ENCODE assay signal across 12 cellular contexts in genomic region chr10:116654816-116655215, GRCh38. TPM values are rescaled to one million over a fixed set of nuclear protein-coding genes. Genes with fewer than 3 reads are reported as not detected.
DNase-seq lines count a peak whose midpoint lies in the region; ATAC-seq, FAIRE-seq and TF ChIP-seq lines count a peak whose summit lies in the region.
"Had no signal": no experiment of that assay in that cellular context is flagged by ENCODE, and none has a peak within 500 bp of the region (broad histone marks: within the 10 kb centered on the region; RNA-seq: fewer than 3 reads in every experiment).

No MANE protein-coding gene starts in this region.

- peaks cover 2% of the 10 kb centered on the region for H3K27me3 Mint-ChIP-seq in GM23338 (ENCODE audit: insufficient read depth, low read depth, poor library complexity)

- H4K20me1 ChIP-seq in GM23338 (replicated peaks; ENCODE audit: insufficient read depth), result no peaks in the 10 kb centered on the region

- no peak overlapping the region for H3K4me3 Mint-ChIP-seq in GM23338
- H3K4me3 Mint-ChIP-seq: dendritic cell treated with granulocyte-macrophage colony-stimulating factor and Interleukin-4, amounts not matched to agents 40 ng/mL and 50 ng/mL, for 4 days had no signal

- no peaks in the 10 kb centered on the region for H3K36me3 Mint-ChIP-seq in GM23338 (ENCODE audit: low read depth)

- no peaks in the 10 kb centered on the region for H3F3A ChIP-seq in GM23338 (replicated peaks; ENCODE audit: low read depth)

- intact Hi-C loops in kidney (cut with DNase I), result no loop called here

- H3K27me3 ChIP-seq in BJ (ENCODE audit: control insufficient read depth, insufficient read depth, low read length) (peaks cover 3% of the 10 kb centered on the region; the same call in 1 of the 2 replicates), GM23338 (ENCODE audit: insufficient read depth) (no peaks in the 10 kb centered on the region)

- peaks cover 2% of the 10 kb centered on the region; the same call in 1 of the 3 replicates for H3K9me3 Mint-ChIP-seq in GM23338
- H3K9me3 Mint-ChIP-seq: dendritic cell treated with granulocyte-macrophage colony-stimulating factor and Interleukin-4, amounts not matched to agents 40 ng/mL and 50 ng/mL, for 4 days had no signal

- no peaks in the 10 kb centered on the region for H3K9me3 ChIP-seq in kidney (ENCODE audit: control insufficient read depth in 1 of 2, low read length in 2 of 2)

- H3K9ac ChIP-seq in kidney (ENCODE audit: low read length in 2 of 2), result no peak overlapping the region

- ATAC-seq in GM23338, result peak; percentile 98
- no peak for ATAC-seq in HG03139 (IDR thresholded peaks at IDR 0.05; ENCODE audit: unreplicated experiment)

- no peaks in the 10 kb centered on the region; the same call in 2 of the 3 replicates for H3K4me1 Mint-ChIP-seq in GM23338

- TF ChIP-seq CTCF in BJ (IDR thresholded peaks at IDR 0.05; ENCODE audit: insufficient read depth, low read depth, low read length) (peak; percentile 17; the same call in 1 of the 2 replicates), GM23338 (conservative IDR thresholded peaks at IDR 0.05; ENCODE audit: low read depth in 2 of 2) (peak; percentile 46 to 53), kidney (IDR thresholded peaks at IDR 0.05; ENCODE audit: borderline replicate concordance, extremely low read depth, insufficient read depth) (no peak)

- no peaks in the 10 kb centered on the region for H3K79me2 ChIP-seq in GM23338 (replicated peaks; ENCODE audit: insufficient read depth)

- H3K4me1 ChIP-seq in GM23338 (ENCODE audit: insufficient read depth), result no peaks in the 10 kb centered on the region
- H3K4me1 ChIP-seq in kidney (ENCODE audit: control insufficient read depth in 1 of 2, insufficient read depth in 1 of 2, low read depth in 1 of 2, low read length in 2 of 2), result no peaks in the 10 kb centered on the region

- CTCF ChIA-PET in BJ (lab: Yijun Ruan, JAX), result interaction anchor here (1.1 kb wide), 1 partner anchor 9 kb away, joined by 6 read pairs; no protein-coding TSS in a partner anchor

- FAIRE-seq in kidney (lab: Jason Lieb, UNC), result no peak

- H3K36me3 ChIP-seq in BJ (ENCODE audit: control insufficient read depth, insufficient read depth, low read length) (no peaks in the 10 kb centered on the region), GM23338 (ENCODE audit: insufficient read depth) (no peaks in the 10 kb centered on the region), kidney (ENCODE audit: control insufficient read depth in 1 of 2, insufficient read depth in 2 of 2, low read length in 2 of 2) (no peaks in the 10 kb centered on the region)

- DNase-seq in BJ (ENCODE audit: low read depth), result no peak
- DNase-seq in GM23338 (ENCODE audit: low spot score), result peak; percentile 74
- peak; percentile 14 for DNase-seq in OCI-M1 (lab: John Stamatoyannopoulos, UW)
- DNase-seq in iPS DF 4.7 (ENCODE audit: extremely low read depth, low spot score), result peak; percentile 36
- no peak for DNase-seq in LoVo (ENCODE audit: low spot score)
- no peak for DNase-seq in kidney
- DNase-seq in NCI-H226, result no peak
- DNase-seq: activated T-cell treated with anti-CD3 and anti-CD28 coated beads, Interleukin-2, amount 50 U/mL, for 48 hours; NCI-H2029 had no signal

- H3K4me2 ChIP-seq in GM23338, result no peak overlapping the region

- no peak overlapping the region for H3K27ac Mint-ChIP-seq in GM23338
- H3K27ac Mint-ChIP-seq: dendritic cell treated with granulocyte-macrophage colony-stimulating factor and Interleukin-4, amounts not matched to agents 40 ng/mL and 50 ng/mL, for 4 days had no signal

- H3K4me3 ChIP-seq in BJ (ENCODE audit: low read depth, low read length), result no peak overlapping the region
- H3K4me3 ChIP-seq in GM23338, result no peak overlapping the region
- H3K4me3 ChIP-seq in kidney (ENCODE audit: low read length in 2 of 2), result no peak overlapping the region

- H3K27ac ChIP-seq in GM23338 (ENCODE audit: low read depth) (no peak overlapping the region), kidney (ENCODE audit: low read depth in 2 of 2, low read length in 2 of 2) (no peak overlapping the region)

- POLR2A ChIA-PET in BJ (lab: Charles Lee), result no interaction called here

- H2AFZ ChIP-seq in GM23338, result peak overlapping the region; percentile 67; the same call in 1 of the 2 replicates

- H3K9me2 ChIP-seq in GM23338 (ENCODE audit: insufficient read depth), result 0 out of 2 replicates have a peak, but pooled peaks cover 3% of the 10 kb centered on the region

TF ChIP-seq in GM23338, 12 proteins besides CTCF, POLR2A, EP300 and RAD21 (continues in another document):
- TF ChIP-seq STAT1 (IDR thresholded peaks at IDR 0.05; ENCODE audit: unreplicated experiment) (no peak), ZNF331 (CRISPR knock-in tag; IDR thresholded peaks at IDR 0.05; ENCODE audit: low read depth) (no peak), POLR2AphosphoS5 (IDR thresholded peaks at IDR 0.05; ENCODE audit: low read depth) (no peak), NANOG (IDR thresholded peaks at IDR 0.05; ENCODE audit: borderline replicate concordance) (no peak)
- TF ChIP-seq, protein P1, sequence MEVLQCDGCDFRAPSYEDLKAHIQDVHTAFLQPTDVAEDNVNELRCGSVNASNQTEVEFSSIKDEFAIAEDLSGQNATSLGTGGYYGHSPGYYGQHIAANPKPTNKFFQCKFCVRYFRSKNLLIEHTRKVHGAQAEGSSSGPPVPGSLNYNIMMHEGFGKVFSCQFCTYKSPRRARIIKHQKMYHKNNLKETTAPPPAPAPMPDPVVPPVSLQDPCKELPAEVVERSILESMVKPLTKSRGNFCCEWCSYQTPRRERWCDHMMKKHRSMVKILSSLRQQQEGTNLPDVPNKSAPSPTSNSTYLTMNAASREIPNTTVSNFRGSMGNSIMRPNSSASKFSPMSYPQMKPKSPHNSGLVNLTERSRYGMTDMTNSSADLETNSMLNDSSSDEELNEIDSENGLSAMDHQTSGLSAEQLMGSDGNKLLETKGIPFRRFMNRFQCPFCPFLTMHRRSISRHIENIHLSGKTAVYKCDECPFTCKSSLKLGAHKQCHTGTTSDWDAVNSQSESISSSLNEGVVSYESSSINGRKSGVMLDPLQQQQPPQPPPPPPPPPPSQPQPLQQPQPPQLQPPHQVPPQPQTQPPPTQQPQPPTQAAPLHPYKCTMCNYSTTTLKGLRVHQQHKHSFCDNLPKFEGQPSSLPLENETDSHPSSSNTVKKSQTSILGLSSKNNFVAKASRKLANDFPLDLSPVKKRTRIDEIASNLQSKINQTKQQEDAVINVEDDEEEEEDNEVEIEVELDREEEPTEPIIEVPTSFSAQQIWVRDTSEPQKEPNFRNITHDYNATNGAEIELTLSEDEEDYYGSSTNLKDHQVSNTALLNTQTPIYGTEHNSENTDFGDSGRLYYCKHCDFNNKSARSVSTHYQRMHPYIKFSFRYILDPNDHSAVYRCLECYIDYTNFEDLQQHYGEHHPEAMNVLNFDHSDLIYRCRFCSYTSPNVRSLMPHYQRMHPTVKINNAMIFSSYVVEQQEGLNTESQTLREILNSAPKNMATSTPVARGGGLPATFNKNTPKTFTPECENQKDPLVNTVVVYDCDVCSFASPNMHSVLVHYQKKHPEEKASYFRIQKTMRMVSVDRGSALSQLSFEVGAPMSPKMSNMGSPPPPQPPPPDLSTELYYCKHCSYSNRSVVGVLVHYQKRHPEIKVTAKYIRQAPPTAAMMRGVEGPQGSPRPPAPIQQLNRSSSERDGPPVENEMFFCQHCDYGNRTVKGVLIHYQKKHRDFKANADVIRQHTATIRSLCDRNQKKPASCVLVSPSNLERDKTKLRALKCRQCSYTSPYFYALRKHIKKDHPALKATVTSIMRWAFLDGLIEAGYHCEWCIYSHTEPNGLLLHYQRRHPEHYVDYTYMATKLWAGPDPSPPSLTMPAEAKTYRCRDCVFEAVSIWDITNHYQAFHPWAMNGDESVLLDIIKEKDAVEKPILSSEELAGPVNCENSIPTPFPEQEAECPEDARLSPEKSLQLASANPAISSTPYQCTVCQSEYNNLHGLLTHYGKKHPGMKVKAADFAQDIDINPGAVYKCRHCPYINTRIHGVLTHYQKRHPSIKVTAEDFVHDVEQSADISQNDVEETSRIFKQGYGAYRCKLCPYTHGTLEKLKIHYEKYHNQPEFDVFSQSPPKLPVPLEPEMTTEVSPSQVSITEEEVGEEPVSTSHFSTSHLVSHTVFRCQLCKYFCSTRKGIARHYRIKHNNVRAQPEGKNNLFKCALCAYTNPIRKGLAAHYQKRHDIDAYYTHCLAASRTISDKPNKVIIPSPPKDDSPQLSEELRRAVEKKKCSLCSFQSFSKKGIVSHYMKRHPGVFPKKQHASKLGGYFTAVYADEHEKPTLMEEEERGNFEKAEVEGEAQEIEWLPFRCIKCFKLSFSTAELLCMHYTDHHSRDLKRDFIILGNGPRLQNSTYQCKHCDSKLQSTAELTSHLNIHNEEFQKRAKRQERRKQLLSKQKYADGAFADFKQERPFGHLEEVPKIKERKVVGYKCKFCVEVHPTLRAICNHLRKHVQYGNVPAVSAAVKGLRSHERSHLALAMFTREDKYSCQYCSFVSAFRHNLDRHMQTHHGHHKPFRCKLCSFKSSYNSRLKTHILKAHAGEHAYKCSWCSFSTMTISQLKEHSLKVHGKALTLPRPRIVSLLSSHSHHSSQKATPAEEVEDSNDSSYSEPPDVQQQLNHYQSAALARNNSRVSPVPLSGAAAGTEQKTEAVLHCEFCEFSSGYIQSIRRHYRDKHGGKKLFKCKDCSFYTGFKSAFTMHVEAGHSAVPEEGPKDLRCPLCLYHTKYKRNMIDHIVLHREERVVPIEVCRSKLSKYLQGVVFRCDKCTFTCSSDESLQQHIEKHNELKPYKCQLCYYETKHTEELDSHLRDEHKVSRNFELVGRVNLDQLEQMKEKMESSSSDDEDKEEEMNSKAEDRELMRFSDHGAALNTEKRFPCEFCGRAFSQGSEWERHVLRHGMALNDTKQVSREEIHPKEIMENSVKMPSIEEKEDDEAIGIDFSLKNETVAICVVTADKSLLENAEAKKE (CRISPR knock-in tag; IDR thresholded peaks at IDR 0.05), result no peak

RNA-seq across cellular contexts. Expression of gene PNLIPRP2, which starts 34.1 kb away (rescaled TPM):
- polyA plus RNA-seq in BJ (2011; rRNA removed) (not detected in 2 replicates), GM23338 (2016; fragmentation: Nextera tagmentation; extraction: Ambion mirVana) (0.19 and 0.24 TPM in 2 replicates), kidney (ENCODE audit: insufficient read depth, low read depth, low replicate concordance) (not detected)
- polyA minus RNA-seq in BJ (2011; rRNA and poly(A)+ RNA removed), result not detected in 2 replicates
- not detected in 2 replicates for total RNA-seq in GM23338 (2014; rRNA removed; shearing (Covaris generic))
- total RNA-seq in kidney, result not detected
- total RNA-seq: T-helper 2 cell treated with Interferon-gamma antibody and Interleukin-4, amounts not matched to agents 100 ng/mL and 5 ng/mL, for 36 hours had no signal

Comparison
In these comparisons a context has a peak if more than half of its experiments do, and no peak if none do; other contexts are left out.
1. DNase-seq: peak in GM23338 (single experiment), OCI-M1 (single experiment) and iPS DF 4.7 (single experiment); none in BJ (single experiment), LoVo (single experiment), kidney (single experiment) and NCI-H226 (single experiment).